In the genomic region with DNA sequence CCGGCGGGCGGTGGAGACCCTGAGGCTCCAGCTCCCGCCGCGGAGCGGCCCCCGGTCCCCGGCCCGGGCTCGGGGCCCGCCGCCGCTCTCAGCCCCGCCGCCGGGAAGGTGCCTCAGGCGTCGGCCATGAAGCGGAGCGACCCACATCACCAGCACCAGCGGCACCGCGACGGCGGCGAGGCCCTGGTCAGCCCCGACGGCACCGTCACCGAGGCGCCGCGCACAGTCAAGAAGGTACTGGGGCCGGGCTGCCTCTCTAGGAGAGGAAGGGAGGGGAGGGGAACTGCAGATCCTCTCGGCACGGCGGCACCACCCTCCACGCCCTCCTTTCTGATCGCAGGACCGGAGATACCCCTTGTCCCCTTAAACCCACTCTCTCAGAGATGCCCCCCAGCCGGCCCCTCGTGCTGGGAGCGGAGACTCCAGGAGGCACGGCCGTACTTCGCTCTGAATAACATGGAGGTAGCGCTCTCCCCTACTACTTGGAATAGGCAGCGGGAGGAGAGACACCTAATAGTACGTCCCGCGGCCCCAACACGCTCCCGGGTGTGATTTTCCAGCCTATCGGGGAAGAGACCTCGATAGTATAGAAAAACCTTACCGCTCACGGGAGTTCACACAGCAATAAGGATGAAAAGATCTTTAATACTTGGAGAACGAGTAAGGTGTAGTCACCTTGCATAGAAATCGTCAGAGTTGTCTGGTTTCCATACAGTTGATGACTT, we compare ENCODE assay signal across 8 cellular contexts. TPM values are rescaled to one million over a fixed set of nuclear protein-coding genes. Genes with fewer than 3 reads are reported as not detected.
DNase-seq lines count a peak whose midpoint lies in the region; ATAC-seq and TF ChIP-seq lines count a peak whose summit lies in the region.

No MANE protein-coding gene starts in this region.

- H3K36me3 ChIP-seq in KOPT-K1 (ENCODE audit: insufficient read depth, low read length) (no peaks in the 10 kb centered on the region), iPS DF 6.9 (ENCODE audit: control insufficient read depth, insufficient read depth, low read length) (no peaks in the 10 kb centered on the region), sigmoid colon (no peaks in the 10 kb centered on the region)

- H3K27ac ChIP-seq in KOPT-K1 (ENCODE audit: low read depth, low read length, poor library complexity, severe bottlenecking) (peak overlapping the region; percentile 63), iPS DF 6.9 (ENCODE audit: low read length) (no peak overlapping the region), sigmoid colon (peak overlapping the region; percentile 90 to 97 (median 94))

- ATAC-seq in GM21825 (IDR thresholded peaks at IDR 0.05; ENCODE audit: unreplicated experiment) (peak; percentile 30), T-cell (replicated peaks in 1 of 4) (peak; percentile 43 to 58 (median 54))

- peak overlapping the region; percentile 80 to 94 (median 92) for H3K4me3 Mint-ChIP-seq in T-cell

- DNase-seq in ELF-1 (ENCODE audit: low read depth, low spot score): peak; percentile 73
- DNase-seq in T-cell: peak in 30 of 34 experiments; percentile 16 to 61 (median 44)
- peak in 39 of 58 donors; percentile 29 to 78 (median 56) for DNase-seq in anterior cingulate cortex (lab: John Stamatoyannopoulos, UW)
- no peak for DNase-seq in iPS DF 6.9 (ENCODE audit: low read depth, low spot score)
- peak; percentile 81 for DNase-seq in sigmoid colon
- DNase-seq in NCI-H1048 (lab: John Stamatoyannopoulos, UW): no peak

- H3K9me3 ChIP-seq in KOPT-K1 (ENCODE audit: insufficient read depth, low read length, poor library complexity, severe bottlenecking) (no peaks in the 10 kb centered on the region), iPS DF 6.9 (ENCODE audit: control insufficient read depth, insufficient read depth, low read length) (no peaks in the 10 kb centered on the region), sigmoid colon (no peaks in the 10 kb centered on the region)

- peak overlapping the region; percentile 85 to 86 for H3K27ac Mint-ChIP-seq in T-cell

- H3K4me3 ChIP-seq in iPS DF 6.9 (ENCODE audit: low read length) (peak overlapping the region; percentile 69), sigmoid colon (peak overlapping the region; percentile 58 to 97 (median 80))

- H3K4me1 ChIP-seq in iPS DF 6.9 (ENCODE audit: control insufficient read depth, insufficient read depth, low read length) (no peaks in the 10 kb centered on the region; the same call in 1 of the 2 replicates), sigmoid colon (peaks cover 0 to 19% (median 11%) of the 10 kb centered on the region in 4 donors)

- TF ChIP-seq CTCF in sigmoid colon (IDR thresholded peaks at IDR 0.05): no peak

- no CpG with 5 or more reads among the region's 60 CpGs for WGBS in iPS DF 6.9 (ENCODE audit: insufficient coverage, insufficient read length)
- 0 to 1% methylated on average over 60 of the region's 60 CpGs for WGBS in sigmoid colon, 2 donors

- H3K27me3 ChIP-seq in iPS DF 6.9 (ENCODE audit: control insufficient read depth, insufficient read depth, low read length) (no peaks in the 10 kb centered on the region), sigmoid colon (no peaks in the 10 kb centered on the region)

- intact Hi-C loops in sigmoid colon (cut with DNase I): loop anchor here (2.0 to 10.0 kb wide), 3 partner anchors 73 to 1439 kb away; a partner anchor contains a TSS

- H3K4me1 Mint-ChIP-seq in T-cell: peaks cover 44 to 53% (median 47%) of the 10 kb centered on the region in 3 donors

- POLR2A ChIA-PET in T-cell (lab: Charles Lee): interaction anchor here in 1 of 2 donors (0.5 to 0.6 kb wide), 3 partner anchors 46 to 751 kb away, joined by 3 to 4 read pairs (median 3); no protein-coding TSS in a partner anchor

- no peaks in the 10 kb centered on the region for H3K36me3 Mint-ChIP-seq in T-cell

- H3K27me3 Mint-ChIP-seq in T-cell: no peaks in the 10 kb centered on the region

- no peak for TF ChIP-seq EP300 in sigmoid colon (IDR thresholded peaks at IDR 0.05)

- no peak for TF ChIP-seq POLR2A in sigmoid colon (IDR thresholded peaks at IDR 0.05)

- no peaks in the 10 kb centered on the region for H3K9me3 Mint-ChIP-seq in T-cell

- CTCF ChIA-PET in T-cell (lab: Charles Lee): interaction anchor here (0.6 to 1.7 kb wide), 9 partner anchors 8 to 985 kb away, joined by 3 to 7 read pairs (median 5); no protein-coding TSS in a partner anchor

RNA-seq across cellular contexts. Expression of a gene that starts 0.5 kb away (rescaled TPM):
- total RNA-seq in T-cell (10 to 100 TPM; 13.1 to 17.6 (median 15.9) TPM), sigmoid colon (10 to 100 TPM; 12.5 to 16.8 (median 14.7) TPM)
- polyA plus RNA-seq in sigmoid colon: 100 to 1,000 TPM in 2 of 3 donors, 10 to 100 TPM in 1; 80.8 to 219 (median 174) TPM

RNA-seq across cellular contexts. Expression of a gene that starts 36.9 kb away (rescaled TPM):
- total RNA-seq in T-cell (1 to 10 TPM in 1 of 5 donors, under 1 TPM in 4; 0.22 to 1.7 (median 0.35) TPM), sigmoid colon (10 to 100 TPM in 2 of 4 donors, 1 to 10 TPM in 2; 6.8 to 18.6 (median 13.0) TPM)
- polyA plus RNA-seq in sigmoid colon: 1 to 10 TPM in 1 of 3 donors, under 1 TPM in 2; 0.60 to 2.8 (median 0.92) TPM

Comparison
In these comparisons a context has a peak if more than half of its experiments do, and no peak if none do; other contexts are left out.
1. DNase-seq: peak in ELF-1 (single experiment), T-cell (30 of 34), anterior cingulate cortex (39 of 58) and sigmoid colon (single experiment); none in iPS DF 6.9 (single experiment) and NCI-H1048 (single experiment).